Comparison of ENCODE assay signal across 1 cellular context in the genomic region with DNA sequence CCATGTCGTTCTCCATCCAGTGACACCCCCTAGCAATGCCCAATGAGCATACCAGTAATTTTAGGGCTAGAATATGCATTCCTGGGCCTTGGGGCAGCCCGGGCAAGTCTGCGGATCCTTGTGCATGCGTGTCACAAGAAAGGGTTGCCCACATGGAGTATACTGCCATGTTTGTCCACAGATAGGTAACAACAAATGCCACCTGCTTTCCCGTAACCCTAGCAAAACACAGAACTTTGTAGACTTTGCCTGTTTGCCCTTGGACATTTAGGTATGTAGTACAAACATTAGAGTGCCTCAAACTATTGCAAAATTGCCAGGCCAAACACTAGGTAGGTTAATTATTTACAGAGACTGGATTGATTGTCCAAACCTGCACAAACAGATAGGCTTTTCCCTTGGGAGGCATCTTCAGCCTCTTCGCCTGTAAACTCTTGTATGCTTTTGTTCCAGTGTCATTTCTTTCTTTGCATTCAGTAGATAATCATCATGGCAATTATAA.
A peak's percentile ranks its signal among the peaks of the same experiment; 100 is the strongest.
TF ChIP-seq lines count a peak whose summit lies in the region.

No MANE protein-coding gene starts in this region.

TF ChIP-seq in HepG2, 621 proteins besides CTCF, POLR2A, EP300 and RAD21 (continued from another document and continues in another):
- TF ChIP-seq, protein P1, sequence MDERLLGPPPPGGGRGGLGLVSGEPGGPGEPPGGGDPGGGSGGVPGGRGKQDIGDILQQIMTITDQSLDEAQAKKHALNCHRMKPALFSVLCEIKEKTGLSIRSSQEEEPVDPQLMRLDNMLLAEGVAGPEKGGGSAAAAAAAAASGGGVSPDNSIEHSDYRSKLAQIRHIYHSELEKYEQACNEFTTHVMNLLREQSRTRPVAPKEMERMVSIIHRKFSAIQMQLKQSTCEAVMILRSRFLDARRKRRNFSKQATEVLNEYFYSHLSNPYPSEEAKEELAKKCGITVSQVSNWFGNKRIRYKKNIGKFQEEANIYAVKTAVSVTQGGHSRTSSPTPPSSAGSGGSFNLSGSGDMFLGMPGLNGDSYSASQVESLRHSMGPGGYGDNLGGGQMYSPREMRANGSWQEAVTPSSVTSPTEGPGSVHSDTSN (CRISPR knock-in tag; IDR thresholded peaks at IDR 0.05) = peak; percentile 58; the same call in 1 of the 2 replicates
- TF ChIP-seq, protein P2, sequence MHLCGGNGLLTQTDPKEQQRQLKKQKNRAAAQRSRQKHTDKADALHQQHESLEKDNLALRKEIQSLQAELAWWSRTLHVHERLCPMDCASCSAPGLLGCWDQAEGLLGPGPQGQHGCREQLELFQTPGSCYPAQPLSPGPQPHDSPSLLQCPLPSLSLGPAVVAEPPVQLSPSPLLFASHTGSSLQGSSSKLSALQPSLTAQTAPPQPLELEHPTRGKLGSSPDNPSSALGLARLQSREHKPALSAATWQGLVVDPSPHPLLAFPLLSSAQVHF (CRISPR knock-in tag; IDR thresholded peaks at IDR 0.05) = peak; percentile 67; the same call in 1 of the 2 replicates
- TF ChIP-seq ZNF556 (CRISPR knock-in tag; IDR thresholded peaks at IDR 0.05; ENCODE audit: borderline replicate concordance) = peak; percentile 67; the same call in 1 of the 2 replicates
- TF ChIP-seq HNF4A (CRISPR knock-in tag; IDR thresholded peaks at IDR 0.05) = peak; percentile 90
- no peak for TF ChIP-seq ZNF382 (CRISPR knock-in tag; IDR thresholded peaks at IDR 0.05; ENCODE audit: borderline replicate concordance)
- TF ChIP-seq MZF1 (CRISPR knock-in tag; IDR thresholded peaks at IDR 0.05; ENCODE audit: borderline replicate concordance) = no peak
- no peak for TF ChIP-seq EZH2 (conservative IDR thresholded peaks at IDR 0.05; ENCODE audit: low read depth, low read length)
- TF ChIP-seq MYC (CRISPR knock-in tag; IDR thresholded peaks at IDR 0.05; ENCODE audit: borderline replicate concordance) = peak; percentile 79
- peak in 1 of 2 experiments; percentile 36; a peak in 1 of 4 replicates for TF ChIP-seq MAFK (conservative IDR thresholded peaks at IDR 0.05 in 1 of 2, IDR thresholded peaks at IDR 0.05 in 1 of 2; ENCODE audit: low read length in 2 of 2)
- TF ChIP-seq SP140L (CRISPR knock-in tag; IDR thresholded peaks at IDR 0.05; ENCODE audit: borderline replicate concordance) = peak; percentile 86; the same call in 1 of the 2 replicates
- TF ChIP-seq ZNF143 (CRISPR knock-in tag; IDR thresholded peaks at IDR 0.05) = no peak
- TF ChIP-seq NFE2 (CRISPR knock-in tag; IDR thresholded peaks at IDR 0.05) = no peak
- 0 out of 2 replicates have a peak, but pooled peaks have one; percentile 11 for TF ChIP-seq JUND (CRISPR knock-in tag; IDR thresholded peaks at IDR 0.05)
- no peak for TF ChIP-seq ZFP36 (IDR thresholded peaks at IDR 0.05; ENCODE audit: borderline replicate concordance, low read depth, low read length, partially characterized antibody)
- no peak for TF ChIP-seq ZNF510 (CRISPR knock-in tag; IDR thresholded peaks at IDR 0.05; ENCODE audit: low read depth)
- TF ChIP-seq, protein P3, sequence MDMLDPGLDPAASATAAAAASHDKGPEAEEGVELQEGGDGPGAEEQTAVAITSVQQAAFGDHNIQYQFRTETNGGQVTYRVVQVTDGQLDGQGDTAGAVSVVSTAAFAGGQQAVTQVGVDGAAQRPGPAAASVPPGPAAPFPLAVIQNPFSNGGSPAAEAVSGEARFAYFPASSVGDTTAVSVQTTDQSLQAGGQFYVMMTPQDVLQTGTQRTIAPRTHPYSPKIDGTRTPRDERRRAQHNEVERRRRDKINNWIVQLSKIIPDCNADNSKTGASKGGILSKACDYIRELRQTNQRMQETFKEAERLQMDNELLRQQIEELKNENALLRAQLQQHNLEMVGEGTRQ (IDR thresholded peaks at IDR 0.05; ENCODE audit: low read depth, low read length) = peak; percentile 57
- TF ChIP-seq, protein P3 (CRISPR knock-in tag; IDR thresholded peaks at IDR 0.05; ENCODE audit: borderline replicate concordance) = peak; percentile 83; the same call in 1 of the 2 replicates
- no peak for TF ChIP-seq NFATC3 (CRISPR knock-in tag; IDR thresholded peaks at IDR 0.05)
- TF ChIP-seq, protein P4, sequence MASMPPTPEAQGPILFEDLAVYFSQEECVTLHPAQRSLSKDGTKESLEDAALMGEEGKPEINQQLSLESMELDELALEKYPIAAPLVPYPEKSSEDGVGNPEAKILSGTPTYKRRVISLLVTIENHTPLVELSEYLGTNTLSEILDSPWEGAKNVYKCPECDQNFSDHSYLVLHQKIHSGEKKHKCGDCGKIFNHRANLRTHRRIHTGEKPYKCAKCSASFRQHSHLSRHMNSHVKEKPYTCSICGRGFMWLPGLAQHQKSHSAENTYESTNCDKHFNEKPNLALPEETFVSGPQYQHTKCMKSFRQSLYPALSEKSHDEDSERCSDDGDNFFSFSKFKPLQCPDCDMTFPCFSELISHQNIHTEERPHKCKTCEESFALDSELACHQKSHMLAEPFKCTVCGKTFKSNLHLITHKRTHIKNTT (CRISPR knock-in tag; IDR thresholded peaks at IDR 0.05) = no peak
- TF ChIP-seq, protein P5, sequence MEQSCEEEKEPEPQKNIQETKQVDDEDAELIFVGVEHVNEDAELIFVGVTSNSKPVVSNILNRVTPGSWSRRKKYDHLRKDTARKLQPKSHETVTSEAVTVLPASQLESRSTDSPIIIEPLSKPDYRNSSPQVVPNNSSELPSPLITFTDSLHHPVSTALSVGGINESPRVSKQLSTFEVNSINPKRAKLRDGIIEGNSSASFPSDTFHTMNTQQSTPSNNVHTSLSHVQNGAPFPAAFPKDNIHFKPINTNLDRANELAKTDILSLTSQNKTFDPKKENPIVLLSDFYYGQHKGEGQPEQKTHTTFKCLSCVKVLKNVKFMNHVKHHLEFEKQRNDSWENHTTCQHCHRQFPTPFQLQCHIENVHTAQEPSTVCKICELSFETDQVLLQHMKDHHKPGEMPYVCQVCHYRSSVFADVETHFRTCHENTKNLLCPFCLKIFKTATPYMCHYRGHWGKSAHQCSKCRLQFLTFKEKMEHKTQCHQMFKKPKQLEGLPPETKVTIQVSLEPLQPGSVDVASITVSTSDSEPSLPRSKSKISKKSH (CRISPR knock-in tag; IDR thresholded peaks at IDR 0.05; ENCODE audit: borderline replicate concordance) = no peak
- peak; percentile 58; the same call in 1 of the 2 replicates for TF ChIP-seq SAFB2 (CRISPR knock-in tag; IDR thresholded peaks at IDR 0.05; ENCODE audit: borderline replicate concordance, low read depth)
- peak; percentile 85; the same call in 1 of the 2 replicates for TF ChIP-seq ZNF33A (CRISPR knock-in tag; IDR thresholded peaks at IDR 0.05; ENCODE audit: borderline replicate concordance)
- TF ChIP-seq CCAR2 (optimal IDR thresholded peaks at IDR 0.05; ENCODE audit: low read depth, low read length) = no peak
- no peak for TF ChIP-seq ZNF230 (CRISPR knock-in tag; IDR thresholded peaks at IDR 0.05)
- no peak; the same call in 1 of the 2 replicates for TF ChIP-seq RXRA (CRISPR knock-in tag; IDR thresholded peaks at IDR 0.05)
- peak; percentile 57; the same call in 1 of the 2 replicates for TF ChIP-seq ZNF256 (CRISPR knock-in tag; conservative IDR thresholded peaks at IDR 0.05)
- TF ChIP-seq ZNF274 (CRISPR knock-in tag; IDR thresholded peaks at IDR 0.05) = no peak
- peak; percentile 86; the same call in 1 of the 2 replicates for TF ChIP-seq ZNF253 (CRISPR knock-in tag; IDR thresholded peaks at IDR 0.05; ENCODE audit: borderline replicate concordance)
- TF ChIP-seq SALL2 (CRISPR knock-in tag; IDR thresholded peaks at IDR 0.05) = peak; percentile 90; the same call in 1 of the 2 replicates
- TF ChIP-seq, protein P6, sequence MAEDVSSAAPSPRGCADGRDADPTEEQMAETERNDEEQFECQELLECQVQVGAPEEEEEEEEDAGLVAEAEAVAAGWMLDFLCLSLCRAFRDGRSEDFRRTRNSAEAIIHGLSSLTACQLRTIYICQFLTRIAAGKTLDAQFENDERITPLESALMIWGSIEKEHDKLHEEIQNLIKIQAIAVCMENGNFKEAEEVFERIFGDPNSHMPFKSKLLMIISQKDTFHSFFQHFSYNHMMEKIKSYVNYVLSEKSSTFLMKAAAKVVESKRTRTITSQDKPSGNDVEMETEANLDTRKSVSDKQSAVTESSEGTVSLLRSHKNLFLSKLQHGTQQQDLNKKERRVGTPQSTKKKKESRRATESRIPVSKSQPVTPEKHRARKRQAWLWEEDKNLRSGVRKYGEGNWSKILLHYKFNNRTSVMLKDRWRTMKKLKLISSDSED (CRISPR knock-in tag; IDR thresholded peaks at IDR 0.05) = no peak
- no peak for TF ChIP-seq KMT2A (CRISPR knock-in tag; IDR thresholded peaks at IDR 0.05)
- no peak for TF ChIP-seq ZNF317 (CRISPR knock-in tag; IDR thresholded peaks at IDR 0.05)
- TF ChIP-seq, protein P7, sequence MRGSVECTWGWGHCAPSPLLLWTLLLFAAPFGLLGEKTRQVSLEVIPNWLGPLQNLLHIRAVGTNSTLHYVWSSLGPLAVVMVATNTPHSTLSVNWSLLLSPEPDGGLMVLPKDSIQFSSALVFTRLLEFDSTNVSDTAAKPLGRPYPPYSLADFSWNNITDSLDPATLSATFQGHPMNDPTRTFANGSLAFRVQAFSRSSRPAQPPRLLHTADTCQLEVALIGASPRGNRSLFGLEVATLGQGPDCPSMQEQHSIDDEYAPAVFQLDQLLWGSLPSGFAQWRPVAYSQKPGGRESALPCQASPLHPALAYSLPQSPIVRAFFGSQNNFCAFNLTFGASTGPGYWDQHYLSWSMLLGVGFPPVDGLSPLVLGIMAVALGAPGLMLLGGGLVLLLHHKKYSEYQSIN (CRISPR knock-in tag; IDR thresholded peaks at IDR 0.05; ENCODE audit: borderline replicate concordance) = no peak
- TF ChIP-seq HES4 (CRISPR knock-in tag; IDR thresholded peaks at IDR 0.05; ENCODE audit: borderline replicate concordance) = no peak
- peak; percentile 24; the same call in 1 of the 2 replicates for TF ChIP-seq ZNF160 (CRISPR knock-in tag; IDR thresholded peaks at IDR 0.05)
- TF ChIP-seq TOPORS (CRISPR knock-in tag; IDR thresholded peaks at IDR 0.05) = peak; percentile 68; the same call in 1 of the 2 replicates
- TF ChIP-seq ZNF850 (CRISPR knock-in tag; conservative IDR thresholded peaks at IDR 0.05) = no peak
- TF ChIP-seq, protein P8, sequence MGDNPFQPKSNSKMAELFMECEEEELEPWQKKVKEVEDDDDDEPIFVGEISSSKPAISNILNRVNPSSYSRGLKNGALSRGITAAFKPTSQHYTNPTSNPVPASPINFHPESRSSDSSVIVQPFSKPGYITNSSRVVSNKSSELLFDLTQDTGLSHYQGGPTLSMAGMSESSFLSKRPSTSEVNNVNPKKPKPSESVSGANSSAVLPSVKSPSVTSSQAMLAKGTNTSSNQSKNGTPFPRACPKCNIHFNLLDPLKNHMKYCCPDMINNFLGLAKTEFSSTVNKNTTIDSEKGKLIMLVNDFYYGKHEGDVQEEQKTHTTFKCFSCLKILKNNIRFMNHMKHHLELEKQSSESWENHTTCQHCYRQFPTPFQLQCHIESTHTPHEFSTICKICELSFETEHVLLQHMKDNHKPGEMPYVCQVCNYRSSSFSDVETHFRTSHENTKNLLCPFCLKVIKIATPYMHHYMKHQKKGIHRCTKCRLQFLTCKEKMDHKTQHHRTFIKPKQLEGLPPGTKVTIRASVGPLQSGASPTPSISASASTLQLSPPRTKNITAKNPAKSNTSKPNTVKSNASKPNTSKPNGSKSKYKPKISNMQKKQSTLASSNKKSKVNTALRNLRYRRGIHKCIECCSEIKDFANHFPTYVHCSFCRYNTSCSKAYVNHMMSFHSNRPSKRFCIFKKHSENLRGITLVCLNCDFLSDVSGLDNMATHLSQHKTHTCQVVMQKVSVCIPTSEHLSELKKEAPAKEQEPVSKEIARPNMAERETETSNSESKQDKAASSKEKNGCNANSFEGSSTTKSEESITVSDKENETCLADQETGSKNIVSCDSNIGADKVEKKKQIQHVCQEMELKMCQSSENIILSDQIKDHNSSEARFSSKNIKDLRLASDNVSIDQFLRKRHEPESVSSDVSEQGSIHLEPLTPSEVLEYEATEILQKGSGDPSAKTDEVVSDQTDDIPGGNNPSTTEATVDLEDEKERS (CRISPR knock-in tag; IDR thresholded peaks at IDR 0.05) = 0 out of 2 replicates have a peak, but pooled peaks have one; percentile 63
- TF ChIP-seq, protein P9, sequence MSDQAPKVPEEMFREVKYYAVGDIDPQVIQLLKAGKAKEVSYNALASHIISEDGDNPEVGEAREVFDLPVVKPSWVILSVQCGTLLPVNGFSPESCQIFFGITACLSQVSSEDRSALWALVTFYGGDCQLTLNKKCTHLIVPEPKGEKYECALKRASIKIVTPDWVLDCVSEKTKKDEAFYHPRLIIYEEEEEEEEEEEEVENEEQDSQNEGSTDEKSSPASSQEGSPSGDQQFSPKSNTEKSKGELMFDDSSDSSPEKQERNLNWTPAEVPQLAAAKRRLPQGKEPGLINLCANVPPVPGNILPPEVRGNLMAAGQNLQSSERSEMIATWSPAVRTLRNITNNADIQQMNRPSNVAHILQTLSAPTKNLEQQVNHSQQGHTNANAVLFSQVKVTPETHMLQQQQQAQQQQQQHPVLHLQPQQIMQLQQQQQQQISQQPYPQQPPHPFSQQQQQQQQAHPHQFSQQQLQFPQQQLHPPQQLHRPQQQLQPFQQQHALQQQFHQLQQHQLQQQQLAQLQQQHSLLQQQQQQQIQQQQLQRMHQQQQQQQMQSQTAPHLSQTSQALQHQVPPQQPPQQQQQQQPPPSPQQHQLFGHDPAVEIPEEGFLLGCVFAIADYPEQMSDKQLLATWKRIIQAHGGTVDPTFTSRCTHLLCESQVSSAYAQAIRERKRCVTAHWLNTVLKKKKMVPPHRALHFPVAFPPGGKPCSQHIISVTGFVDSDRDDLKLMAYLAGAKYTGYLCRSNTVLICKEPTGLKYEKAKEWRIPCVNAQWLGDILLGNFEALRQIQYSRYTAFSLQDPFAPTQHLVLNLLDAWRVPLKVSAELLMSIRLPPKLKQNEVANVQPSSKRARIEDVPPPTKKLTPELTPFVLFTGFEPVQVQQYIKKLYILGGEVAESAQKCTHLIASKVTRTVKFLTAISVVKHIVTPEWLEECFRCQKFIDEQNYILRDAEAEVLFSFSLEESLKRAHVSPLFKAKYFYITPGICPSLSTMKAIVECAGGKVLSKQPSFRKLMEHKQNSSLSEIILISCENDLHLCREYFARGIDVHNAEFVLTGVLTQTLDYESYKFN (CRISPR knock-in tag; conservative IDR thresholded peaks at IDR 0.05) = peak; percentile 99
